In the genomic region with DNA sequence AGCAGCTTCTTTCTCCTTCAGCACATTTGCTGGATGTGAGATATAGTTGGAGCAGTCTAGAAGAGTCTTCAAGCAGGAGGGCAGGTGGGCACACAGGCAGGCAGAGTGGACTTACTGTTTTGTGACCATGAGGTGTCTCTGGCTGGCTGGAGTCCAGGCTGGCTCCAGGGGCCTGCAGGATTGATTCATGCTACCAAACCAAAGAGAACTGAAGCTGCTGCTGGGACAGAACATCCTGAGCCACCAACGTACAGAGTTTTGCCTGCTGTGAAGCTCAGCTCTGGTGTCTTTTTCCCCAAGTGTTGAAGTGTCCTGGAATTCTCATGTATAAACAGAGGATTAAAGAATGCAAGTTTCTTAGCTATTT, we compare ENCODE assay signal across 1 cellular context.
TF ChIP-seq lines count a peak whose summit lies in the region.

No MANE protein-coding gene starts in this region.

TF ChIP-seq in GM12878, 131 proteins besides CTCF, POLR2A, EP300 and RAD21:
- TF ChIP-seq BMI1 (IDR thresholded peaks at IDR 0.05; ENCODE audit: borderline replicate concordance) (no peak), TARDBP (IDR thresholded peaks at IDR 0.05; ENCODE audit: borderline replicate concordance) (no peak), BACH1 (IDR thresholded peaks at IDR 0.05; ENCODE audit: borderline replicate concordance) (no peak), SUPT20H (IDR thresholded peaks at IDR 0.05; ENCODE audit: borderline replicate concordance, control insufficient read depth, low read depth, low read length) (no peak), SREBF1 (IDR thresholded peaks at IDR 0.05; ENCODE audit: low read length) (no peak), TBL1XR1 (IDR thresholded peaks at IDR 0.05; ENCODE audit: low read depth, low read length) (no peak), HDGF (IDR thresholded peaks at IDR 0.05) (no peak), FOS (IDR thresholded peaks at IDR 0.05; ENCODE audit: borderline replicate concordance, extremely low read depth, insufficient read length) (no peak), ESRRA (IDR thresholded peaks at IDR 0.05; ENCODE audit: low read length) (no peak), KDM1A (IDR thresholded peaks at IDR 0.05; ENCODE audit: borderline replicate concordance) (no peak)
- TF ChIP-seq, protein P1, sequence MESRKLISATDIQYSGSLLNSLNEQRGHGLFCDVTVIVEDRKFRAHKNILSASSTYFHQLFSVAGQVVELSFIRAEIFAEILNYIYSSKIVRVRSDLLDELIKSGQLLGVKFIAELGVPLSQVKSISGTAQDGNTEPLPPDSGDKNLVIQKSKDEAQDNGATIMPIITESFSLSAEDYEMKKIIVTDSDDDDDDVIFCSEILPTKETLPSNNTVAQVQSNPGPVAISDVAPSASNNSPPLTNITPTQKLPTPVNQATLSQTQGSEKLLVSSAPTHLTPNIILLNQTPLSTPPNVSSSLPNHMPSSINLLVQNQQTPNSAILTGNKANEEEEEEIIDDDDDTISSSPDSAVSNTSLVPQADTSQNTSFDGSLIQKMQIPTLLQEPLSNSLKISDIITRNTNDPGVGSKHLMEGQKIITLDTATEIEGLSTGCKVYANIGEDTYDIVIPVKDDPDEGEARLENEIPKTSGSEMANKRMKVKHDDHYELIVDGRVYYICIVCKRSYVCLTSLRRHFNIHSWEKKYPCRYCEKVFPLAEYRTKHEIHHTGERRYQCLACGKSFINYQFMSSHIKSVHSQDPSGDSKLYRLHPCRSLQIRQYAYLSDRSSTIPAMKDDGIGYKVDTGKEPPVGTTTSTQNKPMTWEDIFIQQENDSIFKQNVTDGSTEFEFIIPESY (IDR thresholded peaks at IDR 0.05), result no peak
- TF ChIP-seq, protein P2, sequence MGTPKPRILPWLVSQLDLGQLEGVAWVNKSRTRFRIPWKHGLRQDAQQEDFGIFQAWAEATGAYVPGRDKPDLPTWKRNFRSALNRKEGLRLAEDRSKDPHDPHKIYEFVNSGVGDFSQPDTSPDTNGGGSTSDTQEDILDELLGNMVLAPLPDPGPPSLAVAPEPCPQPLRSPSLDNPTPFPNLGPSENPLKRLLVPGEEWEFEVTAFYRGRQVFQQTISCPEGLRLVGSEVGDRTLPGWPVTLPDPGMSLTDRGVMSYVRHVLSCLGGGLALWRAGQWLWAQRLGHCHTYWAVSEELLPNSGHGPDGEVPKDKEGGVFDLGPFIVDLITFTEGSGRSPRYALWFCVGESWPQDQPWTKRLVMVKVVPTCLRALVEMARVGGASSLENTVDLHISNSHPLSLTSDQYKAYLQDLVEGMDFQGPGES (IDR thresholded peaks at IDR 0.05), result no peak
